Comparison of ENCODE assay signal across 8 cellular contexts in genomic region chr6:157381631-157382621, GRCh38. TPM values are rescaled to one million over a fixed set of nuclear protein-coding genes. Genes with fewer than 3 reads are reported as not detected.
A peak's percentile ranks its signal among the peaks of the same experiment; 100 is the strongest.
DNase-seq lines count a peak whose midpoint lies in the region; ATAC-seq and TF ChIP-seq lines count a peak whose summit lies in the region.

No MANE protein-coding gene starts in this region.

- no peaks in the 10 kb centered on the region for H3K9me3 ChIP-seq in right cardiac atrium (ENCODE audit: control insufficient read depth, low read length)
- no peaks in the 10 kb centered on the region for H3K9me3 ChIP-seq in psoas muscle

- TF ChIP-seq CTCF in C4-2B (conservative IDR thresholded peaks at IDR 0.05) (peak; percentile 30), psoas muscle (IDR thresholded peaks at IDR 0.05) (no peak)

- ATAC-seq in GM19372 (IDR thresholded peaks at IDR 0.05; ENCODE audit: low read depth, unreplicated experiment): peak; percentile 28
- ATAC-seq in HG03565 (IDR thresholded peaks at IDR 0.05; ENCODE audit: unreplicated experiment): peak; percentile 19
- no peak for ATAC-seq in right cardiac atrium
- ATAC-seq in psoas muscle: peak in 3 of 4 donors; percentile 33 to 52 (median 46)

- H3K4me1 ChIP-seq in right cardiac atrium (ENCODE audit: control insufficient read depth, insufficient read depth, low read length): peaks cover 2% of the 10 kb centered on the region
- peaks cover 26% of the 10 kb centered on the region for H3K4me1 ChIP-seq in psoas muscle

- intact Hi-C loops in right cardiac atrium (cut with DNase I): loop anchor here (5.0 to 10.0 kb wide), 7 partner anchors 50 to 283 kb away; partner anchors contain the start of gene TMEM242 (in 2 of the 4)
- intact Hi-C loops in psoas muscle (cut with DNase I): loop anchor here (2.0 to 5.0 kb wide), 4 partner anchors 59 to 285 kb away; partner anchors contain the start of gene TMEM242 (in 2 of the 2)

- 1% methylated on average over 96 of the region's 96 CpGs for WGBS in right cardiac atrium
- 1 to 2% (median 1%) methylated on average over 42 to 96 of the region's 96 CpGs for WGBS in psoas muscle, 3 donors

- H3K4me3 ChIP-seq in right cardiac atrium (ENCODE audit: low read length) (peak overlapping the region; percentile 90), psoas muscle (peak overlapping the region; percentile 96)

- H3K27ac ChIP-seq in C4-2B: peak overlapping the region; percentile 88
- H3K27ac ChIP-seq in right cardiac atrium (ENCODE audit: low read length): peak overlapping the region; percentile 91
- H3K27ac ChIP-seq in psoas muscle: peak overlapping the region; percentile 94

- no peaks in the 10 kb centered on the region for H3K36me3 ChIP-seq in psoas muscle (ENCODE audit: insufficient read depth in 1 of 2, low read depth in 1 of 2)

- DNase-seq in T-helper 1 cell (peak; percentile 42 to 53 (median 47)), amygdala (lab: John Stamatoyannopoulos, UW) (peak in 42 of 56 donors; percentile 14 to 75 (median 40)), right cardiac atrium (peak; percentile 73 to 87 (median 84)), psoas muscle (peak; percentile 61 to 81), MV-4-11 (lab: John Stamatoyannopoulos, UW) (no peak)

- H3K27me3 ChIP-seq in right cardiac atrium (ENCODE audit: control insufficient read depth, insufficient read depth) (no peaks in the 10 kb centered on the region), psoas muscle (ENCODE audit: insufficient read depth in 3 of 3, low read length in 2 of 3) (no peaks in the 10 kb centered on the region)

RNA-seq across cellular contexts. Expression of gene ZDHHC14, which starts 0.9 kb away (rescaled TPM):
- total RNA-seq in right cardiac atrium (10 to 100 TPM; 10.6 to 22.1 (median 18.2) TPM), psoas muscle (10 to 100 TPM in 1 of 4 donors, 1 to 10 TPM in 3; 4.0 to 14.6 (median 4.7) TPM)
- polyA plus RNA-seq in right cardiac atrium (20.2 TPM), psoas muscle (1 to 10 TPM; 2.5 to 5.0 (median 4.0) TPM)

RNA-seq across cellular contexts. Expression of gene TMEM242, which starts 58.6 kb away (rescaled TPM):
- total RNA-seq in right cardiac atrium: 10 to 100 TPM; 11.5 to 14.8 (median 13.8) TPM
- polyA plus RNA-seq in right cardiac atrium: 12.3 TPM
- total RNA-seq in psoas muscle: 10 to 100 TPM; 11.0 to 14.7 (median 13.6) TPM
- 10 to 100 TPM in 2 of 3 donors, 1 to 10 TPM in 1; 7.8 to 14.8 (median 14.0) TPM for polyA plus RNA-seq in psoas muscle

Comparison
In these comparisons a context has a peak if more than half of its experiments do, and no peak if none do; other contexts are left out.
1. ATAC-seq: peak in GM19372 (single experiment), HG03565 (single experiment) and psoas muscle (3 of 4); none in right cardiac atrium (0 of 2).
2. Peak in every context shown above with its lines, with median percentiles within 50 percentile points of each other: H3K27ac ChIP-seq.